15 cellular contexts compared by ENCODE assay signal in genomic region chr12:124150176-124150575, GRCh38.
DNase-seq lines count a peak whose midpoint lies in the region; TF ChIP-seq lines count a peak whose summit lies in the region.
"Had no signal": no experiment of that assay in that cellular context is flagged by ENCODE, and none has a peak within 500 bp of the region (broad histone marks: within the 10 kb centered on the region; RNA-seq: fewer than 3 reads in every experiment).

No MANE protein-coding gene starts in this region.

- H3K9me3 ChIP-seq in BE2C, result no peaks in the 10 kb centered on the region
- peaks cover 11% of the 10 kb centered on the region for H3K9me3 ChIP-seq in HAP-1
- H3K9me3 ChIP-seq: Caco-2 had no signal

- H3K4me1 Mint-ChIP-seq in glutamatergic neuron (ENCODE audit: low read depth, unreplicated experiment), result peaks cover 56% of the 10 kb centered on the region
- H3K4me1 Mint-ChIP-seq: CD4-positive, CD25-positive, alpha-beta regulatory T cell had no signal

- H3K36me3 Mint-ChIP-seq in glutamatergic neuron (ENCODE audit: unreplicated experiment), result peaks cover 16% of the 10 kb centered on the region
- H3K36me3 Mint-ChIP-seq: CD4-positive, CD25-positive, alpha-beta regulatory T cell had no signal

- H3K27me3 ChIP-seq in BE2C (no peaks in the 10 kb centered on the region), HAP-1 (ENCODE audit: low read depth) (no peaks in the 10 kb centered on the region)

- H3K27me3 Mint-ChIP-seq in glutamatergic neuron (ENCODE audit: unreplicated experiment), result peaks cover 9% of the 10 kb centered on the region
- H3K27me3 Mint-ChIP-seq: CD4-positive, CD25-positive, alpha-beta regulatory T cell had no signal

- peak; percentile 78 for DNase-seq in BE2C
- peak; percentile 5 to 70 for DNase-seq in HAP-1 (ENCODE audit: low spot score in 2 of 2)
- peak; percentile 82 to 89 for DNase-seq in NCI-H524 (lab: John Stamatoyannopoulos, UW)
- DNase-seq in glutamatergic neuron, result peak; percentile 84
- no peak for DNase-seq in HK-2 (ENCODE audit: unreplicated experiment)
- DNase-seq in stimulated activated CD4-positive, alpha-beta T cell treated with anti-CD3 and anti-CD28 coated beads, Interleukin-15, amount 100 ng/mL, for 24 hours, result no peak
- DNase-seq in NCI-H2081 (lab: John Stamatoyannopoulos, UW), result no peak
- DNase-seq in ureter (ENCODE audit: low spot score), result no peak
- DNase-seq: Caco-2; CD4-positive, CD25-positive, alpha-beta regulatory T cell; GM23248; NCI-H146; NCI-H510A; SHP77 treated with DMSO at 0.1 percent for 48 hours had no signal

- H3K36me3 ChIP-seq in BE2C (no peaks in the 10 kb centered on the region), HAP-1 (replicated peaks) (no peaks in the 10 kb centered on the region)

- H3K9me3 Mint-ChIP-seq in glutamatergic neuron (ENCODE audit: unreplicated experiment), result peaks cover 13% of the 10 kb centered on the region
- H3K9me3 Mint-ChIP-seq: T-helper 1 cell treated with Interleukin-12 subunit alpha and Interleukin-12 subunit beta and Interleukin-4 antibody, amounts not matched to agents 30 μg/mL and 1 μg/mL, for 36 hours had no signal

- peak overlapping the region; percentile 92 for H3K27ac Mint-ChIP-seq in glutamatergic neuron (ENCODE audit: unreplicated experiment)
- H3K27ac Mint-ChIP-seq: CD4-positive, CD25-positive, alpha-beta regulatory T cell; T-helper 1 cell treated with Interleukin-12 subunit alpha and Interleukin-12 subunit beta and Interleukin-4 antibody, amounts not matched to agents 30 μg/mL and 1 μg/mL, for 36 hours had no signal

- in situ Hi-C loops in HAP-1 (cut with MboI; ENCODE audit: low sequenced_read_pairs), result no loop called here

- H3K4me1 ChIP-seq in BE2C (peaks cover 18% of the 10 kb centered on the region), HAP-1 (peaks cover 4% of the 10 kb centered on the region; the same call in 1 of the 2 replicates)

- peak overlapping the region; percentile 22 for H3K4me3 Mint-ChIP-seq in glutamatergic neuron (ENCODE audit: unreplicated experiment)
- H3K4me3 Mint-ChIP-seq: CD4-positive, CD25-positive, alpha-beta regulatory T cell; T-helper 1 cell treated with Interleukin-12 subunit alpha and Interleukin-12 subunit beta and Interleukin-4 antibody, amounts not matched to agents 30 μg/mL and 1 μg/mL, for 36 hours had no signal

- H3K4me3 ChIP-seq in BE2C (ENCODE audit: low read depth, low read length) (no peak overlapping the region), HAP-1 (no peak overlapping the region)
- H3K4me3 ChIP-seq: GM23248 had no signal

- no peak for TF ChIP-seq CTCF in BE2C (IDR thresholded peaks at IDR 0.05; ENCODE audit: low read depth, low read length)
- no peak for TF ChIP-seq CTCF in glutamatergic neuron (IDR thresholded peaks at IDR 0.05; ENCODE audit: partially characterized antibody, unreplicated experiment)

Comparison
In these comparisons a context has a peak if more than half of its experiments do, and no peak if none do; other contexts are left out.
1. DNase-seq: peak in BE2C (single experiment), HAP-1 (2 of 2), NCI-H524 (2 of 2) and glutamatergic neuron (single experiment); none in HK-2 (single experiment), stimulated activated CD4-positive, alpha-beta T cell treated with anti-CD3 and anti-CD28 coated beads, Interleukin-15, amount 100 ng/mL, for 24 hours (single experiment), NCI-H2081 (0 of 2) and ureter (single experiment).